ENCODE assay signal across 8 cellular contexts in the genomic region with DNA sequence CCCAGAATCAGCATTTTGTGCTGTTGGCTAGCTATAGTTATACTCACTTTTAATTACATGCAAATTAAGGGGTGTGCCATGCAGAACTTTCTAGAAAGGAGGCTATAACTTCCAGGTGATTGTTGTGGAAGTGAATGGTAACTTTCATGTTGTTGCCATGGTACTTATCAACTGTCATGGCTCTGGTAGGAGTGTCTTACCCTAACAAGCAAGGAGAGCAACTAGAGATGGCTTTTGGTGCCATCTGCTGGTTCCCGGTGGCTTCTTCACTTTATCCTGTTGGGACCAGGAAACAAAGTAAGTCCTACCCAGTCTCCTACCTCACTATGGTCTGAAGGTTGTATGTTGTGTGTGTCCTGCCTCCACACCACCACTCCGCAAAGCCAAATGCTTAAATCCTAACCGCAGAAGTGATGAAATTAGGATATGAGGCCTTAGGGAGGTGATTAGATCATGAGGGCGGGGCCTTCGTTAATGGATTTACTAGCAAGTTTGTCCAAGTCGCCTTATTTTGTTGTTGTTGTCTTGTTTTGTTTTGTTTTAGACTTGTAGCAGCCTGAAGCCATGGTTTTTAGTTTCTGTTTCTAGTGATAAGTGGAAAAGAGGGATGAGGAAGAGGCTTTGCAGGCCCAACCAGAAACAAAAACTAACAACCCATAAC. TPM values are rescaled to one million over a fixed set of nuclear protein-coding genes. Genes with fewer than 3 reads are reported as not detected.
DNase-seq lines count a peak whose midpoint lies in the region; ATAC-seq and TF ChIP-seq lines count a peak whose summit lies in the region.

No MANE protein-coding gene starts in this region.

- WGBS in suprapubic skin = 32% methylated on average over 6 of the region's 6 CpGs

- no peaks in the 10 kb centered on the region for H3K36me3 ChIP-seq in SJCRH30
- H3K36me3 ChIP-seq in suprapubic skin = no peaks in the 10 kb centered on the region

- ATAC-seq in GM19463 (IDR thresholded peaks at IDR 0.05; ENCODE audit: unreplicated experiment) = peak; percentile 53

- H3K9me3 ChIP-seq in SJCRH30 (replicated peaks) (no peaks in the 10 kb centered on the region), suprapubic skin (no peaks in the 10 kb centered on the region)

- H3K4me3 ChIP-seq in NB4 (ENCODE audit: low read depth, low read length) = peak overlapping the region; percentile 14
- no peak overlapping the region for H3K4me3 ChIP-seq in SJCRH30
- no peak overlapping the region for H3K4me3 ChIP-seq in foreskin fibroblast (ENCODE audit: low read depth in 1 of 2, low read length in 2 of 2)
- no peak overlapping the region for H3K4me3 ChIP-seq in suprapubic skin

- H3K4me1 ChIP-seq in SJCRH30 (no peaks in the 10 kb centered on the region), suprapubic skin (peaks cover 20% of the 10 kb centered on the region)

- no peak for TF ChIP-seq EP300 in suprapubic skin (IDR thresholded peaks at IDR 0.05)

- DNase-seq in AG20443 (ENCODE audit: low spot score) (peak; percentile 72), NB4 (ENCODE audit: low read depth) (peak; percentile 99), SJCRH30 (peak; percentile 74 to 89), foreskin fibroblast (peak; percentile 74 to 91), non-pigmented ciliary epithelial cell (ENCODE audit: low read depth) (peak; percentile 76), suprapubic skin (ENCODE audit: low spot score in 2 of 2) (peak; percentile 85 to 87)
- peak; percentile 93 for DNase-seq in activated effector memory CD4-positive, alpha-beta T cell treated with anti-CD3 and anti-CD28 coated beads, Interleukin-2, amount 50 U/mL, for 16 hours

- no peak overlapping the region for H3K27ac ChIP-seq in SJCRH30
- peak overlapping the region; percentile 28 for H3K27ac ChIP-seq in suprapubic skin

- peak; percentile 99 for TF ChIP-seq CTCF in NB4 (IDR thresholded peaks at IDR 0.05; ENCODE audit: low read depth, low read length)
- peak; percentile 86 for TF ChIP-seq CTCF in foreskin fibroblast (IDR thresholded peaks at IDR 0.05; ENCODE audit: low read depth, low read length)
- peak; percentile 66 for TF ChIP-seq CTCF in suprapubic skin (IDR thresholded peaks at IDR 0.05)

- TF ChIP-seq POLR2A in NB4 (IDR thresholded peaks at IDR 0.05; ENCODE audit: extremely low read depth, insufficient read length) = no peak
- TF ChIP-seq POLR2A in suprapubic skin (IDR thresholded peaks at IDR 0.05) = no peak

- H3K27me3 ChIP-seq in SJCRH30 (no peaks in the 10 kb centered on the region), suprapubic skin (no peaks in the 10 kb centered on the region)

RNA-seq across cellular contexts. Expression of a gene that starts 22.6 kb away (rescaled TPM):
- total RNA-seq in SJCRH30 (2014; rRNA removed; shearing (Covaris generic)) = 20.0 and 20.6 TPM in 2 replicates
- 10 to 100 TPM; 22.2 to 39.9 (median 29.8) TPM for total RNA-seq in suprapubic skin

RNA-seq across cellular contexts. Expression of a gene that starts 27.7 kb away (rescaled TPM):
- total RNA-seq in SJCRH30 (2014; rRNA removed; shearing (Covaris generic)) = 0.89 and 3.1 TPM in 2 replicates
- total RNA-seq in suprapubic skin = 10 to 100 TPM in 2 of 4 donors, 1 to 10 TPM in 2; 6.8 to 13.5 (median 11.2) TPM

RNA-seq across cellular contexts. Expression of a gene that starts 31.5 kb away (rescaled TPM):
- 250 and 326 TPM in 2 replicates for total RNA-seq in SJCRH30 (2014; rRNA removed; shearing (Covaris generic))
- total RNA-seq in suprapubic skin = 100 to 1,000 TPM; 170 to 337 (median 261) TPM

RNA-seq across cellular contexts. Expression of a gene that starts 38.9 kb away (rescaled TPM):
- 90.1 and 105 TPM in 2 replicates for total RNA-seq in SJCRH30 (2014; rRNA removed; shearing (Covaris generic))
- 10 to 100 TPM; 60.5 to 75.9 (median 65.8) TPM for total RNA-seq in suprapubic skin
